9 cellular contexts compared by ENCODE assay signal in the genomic region with DNA sequence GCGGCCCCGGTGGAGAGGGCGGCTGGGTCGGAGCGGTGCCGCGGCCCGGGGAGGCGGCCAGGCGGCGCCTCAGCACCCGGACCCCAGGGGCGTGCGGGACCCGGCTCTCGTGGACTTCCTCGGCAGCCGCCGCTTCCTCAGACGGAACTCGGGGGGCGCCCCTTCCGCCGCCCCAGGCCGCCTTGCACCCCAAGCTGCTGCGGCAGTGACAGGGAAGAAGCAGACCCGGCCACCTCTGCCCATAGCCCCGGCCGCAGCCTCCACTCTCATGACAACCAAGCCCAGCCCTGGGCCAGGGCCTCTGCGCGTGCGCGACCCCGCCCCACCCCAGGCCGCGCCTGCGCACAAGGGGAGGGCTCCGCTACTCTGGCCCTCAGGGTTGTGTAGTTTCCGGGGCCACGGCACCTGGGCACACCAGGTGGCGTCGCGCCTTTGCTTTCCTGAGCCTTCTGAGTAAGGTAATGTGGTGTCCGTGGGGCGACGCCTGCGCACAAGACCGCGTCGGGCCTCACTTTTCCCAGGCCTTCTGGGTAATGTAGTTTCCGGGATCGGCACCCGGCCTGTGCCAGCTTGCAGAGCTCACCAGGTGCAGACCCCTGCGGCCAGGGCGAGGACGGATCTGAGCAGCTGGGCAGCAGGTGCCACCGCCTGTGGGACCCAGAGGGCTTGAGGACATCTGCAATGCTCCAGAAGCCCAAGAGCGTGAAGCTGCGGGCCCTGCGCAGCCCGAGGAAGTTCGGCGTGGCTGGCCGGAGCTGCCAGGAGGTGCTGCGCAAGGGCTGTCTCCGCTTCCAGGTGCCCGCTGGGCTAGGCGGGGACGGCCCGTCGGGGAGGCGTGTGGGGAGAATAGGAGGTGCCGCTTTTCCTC. TPM values are rescaled to one million over a fixed set of nuclear protein-coding genes. Genes with fewer than 3 reads are reported as not detected.
A peak's percentile ranks its signal among the peaks of the same experiment; 100 is the strongest.
DNase-seq lines count a peak whose midpoint lies in the region; ATAC-seq, FAIRE-seq and TF ChIP-seq lines count a peak whose summit lies in the region.
"Had no signal": no experiment of that assay in that cellular context is flagged by ENCODE, and none has a peak within 500 bp of the region (broad histone marks: within the 10 kb centered on the region; RNA-seq: fewer than 3 reads in every experiment).

A gene (minus strand): TSS at position 289 of the 868 bp plus-strand sequence. CDS start 4,804 bp downstream, outside the sequence.
A gene with protein sequence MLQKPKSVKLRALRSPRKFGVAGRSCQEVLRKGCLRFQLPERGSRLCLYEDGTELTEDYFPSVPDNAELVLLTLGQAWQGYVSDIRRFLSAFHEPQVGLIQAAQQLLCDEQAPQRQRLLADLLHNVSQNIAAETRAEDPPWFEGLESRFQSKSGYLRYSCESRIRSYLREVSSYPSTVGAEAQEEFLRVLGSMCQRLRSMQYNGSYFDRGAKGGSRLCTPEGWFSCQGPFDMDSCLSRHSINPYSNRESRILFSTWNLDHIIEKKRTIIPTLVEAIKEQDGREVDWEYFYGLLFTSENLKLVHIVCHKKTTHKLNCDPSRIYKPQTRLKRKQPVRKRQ (plus strand): TSS at position 554 of the 868 bp plus-strand sequence. CDS start 128 bp downstream, at position 682.

- TF ChIP-seq POLR2A in GM18951 (IDR thresholded peaks at IDR 0.05; ENCODE audit: extremely low read depth, insufficient read depth, insufficient read length) = peak; percentile 84

- H3K36me3 ChIP-seq in kidney (ENCODE audit: control insufficient read depth in 1 of 2, insufficient read depth in 2 of 2, low read length in 2 of 2) = no peaks in the 10 kb centered on the region

- no peak for TF ChIP-seq CTCF in AG09319 (IDR thresholded peaks at IDR 0.05; ENCODE audit: low read depth, low read length)
- TF ChIP-seq CTCF in kidney (IDR thresholded peaks at IDR 0.05; ENCODE audit: borderline replicate concordance, extremely low read depth, insufficient read depth) = peak; percentile 38

- peak; percentile 93 for ATAC-seq in HG03196 (IDR thresholded peaks at IDR 0.05; ENCODE audit: unreplicated experiment)

- intact Hi-C loops in kidney (cut with DNase I) = no loop called here

- peak within 1 kb of the TSS; percentile 54 to 67 for H3K9ac ChIP-seq in kidney (ENCODE audit: low read length in 2 of 2)

- peaks cover 12 to 14% of the 10 kb centered on the region in 2 donors for H3K4me1 ChIP-seq in kidney (ENCODE audit: control insufficient read depth in 1 of 2, insufficient read depth in 1 of 2, low read depth in 1 of 2, low read length in 2 of 2)

- in situ Hi-C loops in GM18951 (cut with MboI; ENCODE audit: low sequenced_read_pairs, unreplicated experiment) = no loop called here

- peak within 1 kb of the TSS; percentile 62 to 65 for H3K27ac ChIP-seq in kidney (ENCODE audit: low read depth in 2 of 2, low read length in 2 of 2)

- H3K9me3 ChIP-seq in kidney (ENCODE audit: control insufficient read depth in 1 of 2, low read length in 2 of 2) = no peaks in the 10 kb centered on the region

- peak within 1 kb of the TSS; percentile 82 to 85 for H3K4me3 ChIP-seq in kidney (ENCODE audit: low read length in 2 of 2)

- FAIRE-seq in kidney (lab: Jason Lieb, UNC) = peak; percentile 46
- FAIRE-seq: endometrium had no signal

- DNase-seq in AG09319 (ENCODE audit: extremely low read depth, low read depth) (peak; percentile 30), NCI-H446 treated with DMSO at 0.1 percent for 48 hours (lab: John Stamatoyannopoulos, UW) (peak; percentile 81), cerebellum (ENCODE audit: low spot score) (peak; percentile 99), kidney (peak; percentile 98)
- peak; percentile 96 for DNase-seq in activated CD4-positive, CD25-positive, alpha-beta regulatory T cell treated with anti-CD3 and anti-CD28 coated beads, Interleukin-2, amount 50 U/mL, for 72 hours
- peak; percentile 96 for DNase-seq in stimulated activated CD4-positive, alpha-beta T cell treated with anti-CD3 and anti-CD28 coated beads, Interleukin-15, amount 100 ng/mL, for 24 hours

RNA-seq across cellular contexts. Expression of the first gene that starts in this region (rescaled TPM):
- total RNA-seq in cerebellum (31.0 TPM), kidney (51.2 TPM)
- polyA plus RNA-seq in kidney (ENCODE audit: insufficient read depth, low read depth, low replicate concordance) = 11.1 TPM

RNA-seq across cellular contexts. Expression of the second gene that starts in this region (rescaled TPM):
- total RNA-seq in cerebellum (7.2 TPM), kidney (8.2 TPM)
- 5.6 TPM for polyA plus RNA-seq in kidney (ENCODE audit: insufficient read depth, low read depth, low replicate concordance)

Comparison
In these comparisons a context has a peak if more than half of its experiments do, and no peak if none do; other contexts are left out.
1. Peak in every context shown above with its lines: DNase-seq, ATAC-seq, H3K4me3 ChIP-seq and H3K27ac ChIP-seq.
2. DNase-seq: peak in every context shown above with its lines; median percentile 99 in cerebellum; 98 in kidney; 96 in activated CD4-positive, CD25-positive, alpha-beta regulatory T cell treated with anti-CD3 and anti-CD28 coated beads, Interleukin-2, amount 50 U/mL, for 72 hours; 96 in stimulated activated CD4-positive, alpha-beta T cell treated with anti-CD3 and anti-CD28 coated beads, Interleukin-15, amount 100 ng/mL, for 24 hours; 81 in NCI-H446 treated with DMSO at 0.1 percent for 48 hours; 30 in AG09319.